Comparison of ENCODE assay signal across 2 cellular contexts in the genomic region with DNA sequence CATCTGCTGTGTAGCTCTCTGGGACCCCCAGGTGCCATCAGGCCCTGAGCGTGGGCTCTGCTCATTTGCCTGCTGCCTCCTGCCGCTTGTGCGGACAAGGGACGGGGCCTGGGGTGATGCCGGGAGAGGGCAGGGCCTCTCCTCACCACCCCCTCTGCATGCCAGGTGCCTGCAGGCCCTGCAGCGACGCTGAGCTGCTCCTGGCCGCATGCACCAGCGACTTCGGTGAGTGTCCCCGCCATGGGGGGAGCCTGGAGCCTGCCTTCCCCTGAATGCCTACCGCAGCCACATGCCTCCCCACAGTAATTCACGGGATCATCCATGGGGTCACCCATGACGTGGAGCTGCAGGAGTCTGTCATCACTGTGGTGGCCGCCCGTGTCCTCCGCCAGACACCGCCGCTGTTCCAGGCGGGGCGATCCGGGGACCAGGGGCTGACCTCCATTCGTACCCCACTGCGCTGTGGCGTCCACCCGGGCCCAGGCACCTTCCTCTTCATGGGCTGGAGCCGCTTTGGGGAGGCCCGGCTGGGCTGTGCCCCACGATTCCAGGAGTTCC.
TF ChIP-seq lines count a peak whose summit lies in the region.

No MANE protein-coding gene starts in this region.

TF ChIP-seq in SK-N-SH, 30 proteins besides CTCF, POLR2A, EP300 and RAD21 (continued from another document):
- TF ChIP-seq REST (IDR thresholded peaks at IDR 0.05; ENCODE audit: low read depth, low read length) = no peak
- TF ChIP-seq EZH2phosphoT487 (IDR thresholded peaks at IDR 0.05; ENCODE audit: borderline replicate concordance, low read depth) = no peak
- TF ChIP-seq RFX5 (IDR thresholded peaks at IDR 0.05; ENCODE audit: low read length) = no peak
- TF ChIP-seq MXI1 (IDR thresholded peaks at IDR 0.05; ENCODE audit: low read depth, low read length) = no peak
- TF ChIP-seq, protein P1, sequence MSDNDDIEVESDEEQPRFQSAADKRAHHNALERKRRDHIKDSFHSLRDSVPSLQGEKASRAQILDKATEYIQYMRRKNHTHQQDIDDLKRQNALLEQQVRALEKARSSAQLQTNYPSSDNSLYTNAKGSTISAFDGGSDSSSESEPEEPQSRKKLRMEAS (IDR thresholded peaks at IDR 0.05; ENCODE audit: low read depth) = no peak
- no peak for TF ChIP-seq FOSL2 (IDR thresholded peaks at IDR 0.05; ENCODE audit: borderline replicate concordance, low read depth)
- TF ChIP-seq RXRA (IDR thresholded peaks at IDR 0.05; ENCODE audit: borderline replicate concordance, low read depth) = no peak
- TF ChIP-seq JUND (IDR thresholded peaks at IDR 0.05) = no peak
- TF ChIP-seq SMC3 (IDR thresholded peaks at IDR 0.05; ENCODE audit: low read depth, low read length) = no peak
- no peak for TF ChIP-seq YY1 (IDR thresholded peaks at IDR 0.05; ENCODE audit: low read depth)
- TF ChIP-seq SIN3A (IDR thresholded peaks at IDR 0.05; ENCODE audit: borderline replicate concordance, low read depth, low read length) = no peak
- TF ChIP-seq TEAD4 (IDR thresholded peaks at IDR 0.05; ENCODE audit: borderline replicate concordance, insufficient read depth) = no peak
- no peak for TF ChIP-seq TCF12 (IDR thresholded peaks at IDR 0.05)
- no peak for TF ChIP-seq ELF1 (IDR thresholded peaks at IDR 0.05)
- no peak for TF ChIP-seq ZBTB33 (IDR thresholded peaks at IDR 0.05; ENCODE audit: borderline replicate concordance, low read depth)
TF ChIP-seq in SK-N-SH: peak in this region for 0.

TF ChIP-seq in SK-N-SH treated with all-trans-retinoic acid at 6 μM for 48 hours, 23 proteins besides CTCF, POLR2A, EP300 and RAD21 (continued from another document):
- TF ChIP-seq, protein P2, sequence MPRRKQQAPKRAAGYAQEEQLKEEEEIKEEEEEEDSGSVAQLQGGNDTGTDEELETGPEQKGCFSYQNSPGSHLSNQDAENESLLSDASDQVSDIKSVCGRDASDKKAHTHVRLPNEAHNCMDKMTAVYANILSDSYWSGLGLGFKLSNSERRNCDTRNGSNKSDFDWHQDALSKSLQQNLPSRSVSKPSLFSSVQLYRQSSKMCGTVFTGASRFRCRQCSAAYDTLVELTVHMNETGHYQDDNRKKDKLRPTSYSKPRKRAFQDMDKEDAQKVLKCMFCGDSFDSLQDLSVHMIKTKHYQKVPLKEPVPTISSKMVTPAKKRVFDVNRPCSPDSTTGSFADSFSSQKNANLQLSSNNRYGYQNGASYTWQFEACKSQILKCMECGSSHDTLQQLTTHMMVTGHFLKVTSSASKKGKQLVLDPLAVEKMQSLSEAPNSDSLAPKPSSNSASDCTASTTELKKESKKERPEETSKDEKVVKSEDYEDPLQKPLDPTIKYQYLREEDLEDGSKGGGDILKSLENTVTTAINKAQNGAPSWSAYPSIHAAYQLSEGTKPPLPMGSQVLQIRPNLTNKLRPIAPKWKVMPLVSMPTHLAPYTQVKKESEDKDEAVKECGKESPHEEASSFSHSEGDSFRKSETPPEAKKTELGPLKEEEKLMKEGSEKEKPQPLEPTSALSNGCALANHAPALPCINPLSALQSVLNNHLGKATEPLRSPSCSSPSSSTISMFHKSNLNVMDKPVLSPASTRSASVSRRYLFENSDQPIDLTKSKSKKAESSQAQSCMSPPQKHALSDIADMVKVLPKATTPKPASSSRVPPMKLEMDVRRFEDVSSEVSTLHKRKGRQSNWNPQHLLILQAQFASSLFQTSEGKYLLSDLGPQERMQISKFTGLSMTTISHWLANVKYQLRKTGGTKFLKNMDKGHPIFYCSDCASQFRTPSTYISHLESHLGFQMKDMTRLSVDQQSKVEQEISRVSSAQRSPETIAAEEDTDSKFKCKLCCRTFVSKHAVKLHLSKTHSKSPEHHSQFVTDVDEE (CRISPR knock-in tag; IDR thresholded peaks at IDR 0.05) = no peak
- TF ChIP-seq ARNTL (CRISPR knock-in tag; IDR thresholded peaks at IDR 0.05; ENCODE audit: borderline replicate concordance, low read depth) (no peak), CSDC2 (CRISPR knock-in tag; IDR thresholded peaks at IDR 0.05) (no peak), TCF4 (CRISPR knock-in tag; IDR thresholded peaks at IDR 0.05; ENCODE audit: borderline replicate concordance) (no peak), ZFP30 (CRISPR knock-in tag; IDR thresholded peaks at IDR 0.05) (no peak), ZNF565 (CRISPR knock-in tag; conservative IDR thresholded peaks at IDR 0.05; ENCODE audit: low read depth) (no peak), GLIS3 (CRISPR knock-in tag; IDR thresholded peaks at IDR 0.05) (no peak), ZC3H10 (CRISPR knock-in tag; IDR thresholded peaks at IDR 0.05) (no peak), TOX (CRISPR knock-in tag; IDR thresholded peaks at IDR 0.05; ENCODE audit: borderline replicate concordance) (no peak)
- TF ChIP-seq, protein P3, sequence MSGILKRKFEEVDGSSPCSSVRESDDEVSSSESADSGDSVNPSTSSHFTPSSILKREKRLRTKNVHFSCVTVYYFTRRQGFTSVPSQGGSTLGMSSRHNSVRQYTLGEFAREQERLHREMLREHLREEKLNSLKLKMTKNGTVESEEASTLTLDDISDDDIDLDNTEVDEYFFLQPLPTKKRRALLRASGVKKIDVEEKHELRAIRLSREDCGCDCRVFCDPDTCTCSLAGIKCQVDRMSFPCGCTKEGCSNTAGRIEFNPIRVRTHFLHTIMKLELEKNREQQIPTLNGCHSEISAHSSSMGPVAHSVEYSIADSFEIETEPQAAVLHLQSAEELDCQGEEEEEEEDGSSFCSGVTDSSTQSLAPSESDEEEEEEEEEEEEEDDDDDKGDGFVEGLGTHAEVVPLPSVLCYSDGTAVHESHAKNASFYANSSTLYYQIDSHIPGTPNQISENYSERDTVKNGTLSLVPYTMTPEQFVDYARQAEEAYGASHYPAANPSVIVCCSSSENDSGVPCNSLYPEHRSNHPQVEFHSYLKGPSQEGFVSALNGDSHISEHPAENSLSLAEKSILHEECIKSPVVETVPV (CRISPR knock-in tag; IDR thresholded peaks at IDR 0.05) = no peak
